Comparison of ENCODE assay signal across 16 cellular contexts in the genomic region with DNA sequence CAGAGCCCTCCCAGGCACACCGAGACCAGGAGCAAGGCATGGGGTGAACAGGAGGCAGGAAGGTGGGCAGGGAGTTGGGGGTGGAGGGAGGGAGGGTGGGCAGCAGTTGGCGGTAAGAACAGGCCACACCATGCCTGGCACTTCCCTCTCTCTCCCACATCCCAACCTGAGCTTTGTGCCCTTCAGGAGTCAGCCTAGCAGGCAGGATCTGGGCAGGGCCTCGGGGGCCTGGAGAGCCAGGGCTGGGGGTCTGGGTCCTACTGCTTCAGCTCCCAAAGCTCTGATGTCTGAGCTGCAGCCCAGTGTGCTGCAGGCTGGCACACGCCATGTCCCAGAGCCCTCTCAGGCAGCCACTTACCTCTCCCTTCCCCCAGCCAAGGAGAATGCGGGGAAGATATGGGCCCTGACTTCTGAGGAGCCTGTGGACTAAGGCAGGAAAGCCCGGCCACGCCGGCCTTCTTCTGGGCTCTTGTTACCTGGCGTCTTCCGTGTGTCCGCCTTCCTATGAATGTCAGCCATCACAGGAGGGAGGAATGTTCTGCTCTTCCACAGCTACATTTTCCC. TPM values are rescaled to one million over a fixed set of nuclear protein-coding genes. Genes with fewer than 3 reads are reported as not detected.
DNase-seq lines count a peak whose midpoint lies in the region; ATAC-seq and TF ChIP-seq lines count a peak whose summit lies in the region.
"Had no signal": no experiment of that assay in that cellular context is flagged by ENCODE, and none has a peak within 500 bp of the region (broad histone marks: within the 10 kb centered on the region; RNA-seq: fewer than 3 reads in every experiment).

No MANE protein-coding gene starts in this region.

- H3K4me3 ChIP-seq in right cardiac atrium (ENCODE audit: low read length) (no peak overlapping the region), spleen (no peak overlapping the region)
- H3K4me3 ChIP-seq: GM23338, Peyer's patch had no signal

- H3K27ac ChIP-seq in right cardiac atrium (ENCODE audit: low read length): no peak overlapping the region
- H3K27ac ChIP-seq in spleen: peak overlapping the region in 5 of 8 donors; percentile 47 to 69 (median 60)

- DNase-seq in Right ventricle myocardium superior: peak; percentile 37
- DNase-seq in right cardiac atrium: peak; percentile 15 to 50 (median 48)
- peak; percentile 20 for DNase-seq in spleen
- DNase-seq in mesenteric fat pad (ENCODE audit: low spot score): no peak
- no peak for DNase-seq in activated CD4-positive, alpha-beta T cell treated with anti-CD3 and anti-CD28 coated beads, Interleukin-2, amount 50 U/mL, for 1 hour
- no peak for DNase-seq in medulla oblongata (ENCODE audit: extremely low spot score)
- DNase-seq: DMS153, SHP77 had no signal

- WGBS in right cardiac atrium: 83% methylated on average over 11 of the region's 11 CpGs
- 79 to 87% (median 81%) methylated on average over 8 to 11 of the region's 11 CpGs for WGBS in spleen, 5 donors

- intact Hi-C loops in Right ventricle myocardium superior (cut with DNase I): loop anchor here (2.0 kb wide), 1 partner anchor 29 kb away; no protein-coding TSS in a partner anchor
- intact Hi-C loops in right cardiac atrium (cut with DNase I): loop anchor here in 2 of 4 donors (2.0 to 10.0 kb wide), 3 partner anchors 29 to 161 kb away; a partner anchor contains a TSS
- intact Hi-C loops in spleen (cut with DNase I; ENCODE audit: low total_unique reads): no loop called here

- H3K9me3 ChIP-seq in right cardiac atrium (ENCODE audit: control insufficient read depth, low read length): no peaks in the 10 kb centered on the region
- no peaks in the 10 kb centered on the region for H3K9me3 ChIP-seq in spleen
- H3K9me3 ChIP-seq: BE2C, Peyer's patch had no signal

- H3K4me1 ChIP-seq in right cardiac atrium (ENCODE audit: control insufficient read depth, insufficient read depth, low read length) (peaks cover 21% of the 10 kb centered on the region), spleen (peaks cover 0 to 74% (median 31%) of the 10 kb centered on the region in 6 donors)
- H3K4me1 ChIP-seq: BE2C had no signal

- no peak for ATAC-seq in Right ventricle myocardium superior (ENCODE audit: poor library complexity)
- ATAC-seq in right cardiac atrium: no peak
- ATAC-seq in GM18858 (IDR thresholded peaks at IDR 0.05; ENCODE audit: unreplicated experiment): no peak

- no peaks in the 10 kb centered on the region for H3K36me3 ChIP-seq in spleen
- H3K36me3 ChIP-seq: BE2C, Peyer's patch had no signal

- TF ChIP-seq POLR2A in spleen (IDR thresholded peaks at IDR 0.05): no peak

- peak; percentile 2 for TF ChIP-seq CTCF in GM12873 (IDR thresholded peaks at IDR 0.05; ENCODE audit: insufficient read depth, low read depth, low read length, missing control alignments)
- no peak for TF ChIP-seq CTCF in spleen (IDR thresholded peaks at IDR 0.05 in 8 of 11, conservative IDR thresholded peaks at IDR 0.05 in 3 of 11)

- no peaks in the 10 kb centered on the region for H3K27me3 ChIP-seq in right cardiac atrium (ENCODE audit: control insufficient read depth, insufficient read depth)
- H3K27me3 ChIP-seq in spleen (replicated peaks in 1 of 7): peaks cover 0 to 16% (median 0%) of the 10 kb centered on the region in 7 donors
- H3K27me3 ChIP-seq: BE2C, Peyer's patch had no signal

RNA-seq across cellular contexts. Expression of a gene that starts 2.9 kb away (rescaled TPM):
- total RNA-seq in Right ventricle myocardium superior (10,727 TPM), right cardiac atrium (100 to 1,000 TPM in 3 of 4 donors, 10 to 100 TPM in 1; 42.7 to 442 (median 293) TPM), spleen (10 to 100 TPM in 2 of 7 donors, 1 to 10 TPM in 5; 1.9 to 16.2 (median 7.3) TPM), mesenteric fat pad (2.6 TPM)
- polyA plus RNA-seq in right cardiac atrium (1,012 TPM), spleen (1 to 10 TPM; 2.6 to 6.7 (median 5.3) TPM)
- total RNA-seq: CD4-positive, CD25-positive, alpha-beta regulatory T cell; GM23338; LHCN-M2; NCI-H460 had no signal
- polyA plus RNA-seq: CD4-positive, CD25-positive, alpha-beta regulatory T cell; GM23338 had no signal

RNA-seq across cellular contexts. Expression of a gene that starts 11.4 kb away (rescaled TPM):
- total RNA-seq in Right ventricle myocardium superior (11.8 TPM), right cardiac atrium (10 to 100 TPM in 3 of 4 donors, 1 to 10 TPM in 1; 9.3 to 15.6 (median 12.6) TPM), spleen (10 to 100 TPM in 6 of 7 donors, 1 to 10 TPM in 1; 5.1 to 38.7 (median 21.9) TPM), mesenteric fat pad (16.3 TPM)
- polyA plus RNA-seq in right cardiac atrium (18.5 TPM), spleen (100 to 1,000 TPM in 1 of 3 donors, 10 to 100 TPM in 2; 61.8 to 190 (median 67.1) TPM)
- total RNA-seq: CD4-positive, CD25-positive, alpha-beta regulatory T cell had no signal
- polyA plus RNA-seq: CD4-positive, CD25-positive, alpha-beta regulatory T cell had no signal

Comparison
In these comparisons a context has a peak if more than half of its experiments do, and no peak if none do; other contexts are left out.
1. RNA of a gene that starts 2.9 kb away (total RNA-seq): 10,727 TPM in Right ventricle myocardium superior (single experiment); 42.7 to 442 TPM in right cardiac atrium, 1.9 to 16.2 TPM in spleen and 2.6 TPM in mesenteric fat pad (single experiment); every median in the first group is over 10 times any median in the second.
2. DNase-seq: peak in Right ventricle myocardium superior (single experiment), right cardiac atrium (3 of 3) and spleen (single experiment); none in mesenteric fat pad (single experiment), activated CD4-positive, alpha-beta T cell treated with anti-CD3 and anti-CD28 coated beads, Interleukin-2, amount 50 U/mL, for 1 hour (single experiment) and medulla oblongata (single experiment).